In genomic region chr11:78063440-78064181, GRCh38 we compare ENCODE assay signal across 24 cellular contexts. TPM values are rescaled to one million over a fixed set of nuclear protein-coding genes. Genes with fewer than 3 reads are reported as not detected.
DNase-seq lines count a peak whose midpoint lies in the region; ATAC-seq and TF ChIP-seq lines count a peak whose summit lies in the region.
"Had no signal": no experiment of that assay in that cellular context is flagged by ENCODE, and none has a peak within 500 bp of the region (broad histone marks: within the 10 kb centered on the region; RNA-seq: fewer than 3 reads in every experiment).

THRSP (plus strand) TSS chr11:78063861; CDS start chr11:78063882, 21 bp downstream.

- peak within 1 kb of the TSS; percentile 95 for H3K27ac ChIP-seq in parathyroid adenoma
- H3K27ac ChIP-seq: A549, hepatocyte, prostate gland, spleen, upper lobe of left lung had no signal

- no peak for TF ChIP-seq CTCF in parathyroid adenoma (IDR thresholded peaks at IDR 0.05)

- H3K4me3 ChIP-seq in parathyroid adenoma (ENCODE audit: low read depth, low read length), result peak within 1 kb of the TSS; percentile 50
- H3K4me3 ChIP-seq: A549, hepatocyte, prostate gland, spleen, upper lobe of left lung had no signal

- H3K27me3 ChIP-seq in parathyroid adenoma (ENCODE audit: control insufficient read depth, insufficient read depth, low read length), result no peaks in the 10 kb centered on the region
- H3K27me3 ChIP-seq: hepatocyte, spleen, upper lobe of left lung had no signal

- peaks cover 20% of the 10 kb centered on the region for H3K4me1 ChIP-seq in parathyroid adenoma
- H3K4me1 ChIP-seq: A549, prostate gland, spleen had no signal

- no peaks in the 10 kb centered on the region for H3K9me3 ChIP-seq in parathyroid adenoma (ENCODE audit: control insufficient read depth, low read length)
- H3K9me3 ChIP-seq: A549, prostate gland, spleen, upper lobe of left lung had no signal

- DNase-seq in left cardiac atrium (no peak), cardiac septum (ENCODE audit: low spot score) (no peak), kidney tubule cell (ENCODE audit: low spot score) (peak; percentile 41), mucosa of gallbladder (ENCODE audit: low spot score) (no peak), SK-N-DZ (ENCODE audit: low spot score) (no peak), NOMO-1 (lab: John Stamatoyannopoulos, UW; ENCODE audit: unreplicated experiment in 2 of 2) (no peak), CD1c-positive myeloid dendritic cell (ENCODE audit: extremely low spot score) (no peak)
- DNase-seq: activated CD4-positive, alpha-beta T cell treated with anti-CD3 and anti-CD28 coated beads for 4 hours; dermis blood vessel endothelial cell; NCI-H1092; NCI-H524; spleen; stimulated activated CD4-positive, alpha-beta T cell treated with anti-CD3 and anti-CD28 coated beads, Interleukin-4, amount 100 ng/mL, for 4 hours; stimulated activated naive CD8-positive, alpha-beta T cell treated with anti-CD3 and anti-CD28 coated beads, Interleukin-15, amount 100 ng/mL, for 72 hours had no signal

- peak within 1 kb of the TSS; percentile 35 for H3K9ac ChIP-seq in parathyroid adenoma

- intact Hi-C loops in left cardiac atrium (cut with DNase I) (no loop called here), cardiac septum (cut with DNase I) (no loop called here)

- ATAC-seq in left cardiac atrium, result peak in 1 of 2 donors; percentile 48
- ATAC-seq: A549; HCT116; stimulated activated naive CD8-positive, alpha-beta T cell treated with anti-CD3 and anti-CD28 coated beads, Interleukin-15, amount 100 ng/mL, for 72 hours had no signal

- H3K36me3 ChIP-seq in parathyroid adenoma (ENCODE audit: control insufficient read depth, insufficient read depth, low read length), result no peaks in the 10 kb centered on the region
- H3K36me3 ChIP-seq: prostate gland had no signal

- peak within 1 kb of the TSS; percentile 53 for H2AFZ ChIP-seq in parathyroid adenoma
- H2AFZ ChIP-seq: hepatocyte had no signal

- peaks cover 2% of the 10 kb centered on the region for H3K79me2 ChIP-seq in parathyroid adenoma
- H3K79me2 ChIP-seq: hepatocyte had no signal

- H3K4me2 ChIP-seq in parathyroid adenoma (ENCODE audit: low read length), result peak within 1 kb of the TSS; percentile 58
- H3K4me2 ChIP-seq: A549, hepatocyte had no signal

RNA-seq across cellular contexts. Expression of gene THRSP, which starts in this region (rescaled TPM):
- total RNA-seq in left cardiac atrium (10 to 100 TPM; 34.6 to 88.4 TPM), cardiac septum (2.0 TPM), mucosa of gallbladder (not detected)
- not detected in 2 replicates for polyA plus RNA-seq in SK-N-DZ (2014; cell fraction: cytosol; rRNA removed)
- 0.20 TPM in 1 of 2 replicates, not detected in the other for polyA plus RNA-seq in SK-N-DZ (2014; cell fraction: nucleus; rRNA removed)
- total RNA-seq: dermis blood vessel endothelial cell; fibroblast of villous mesenchyme; HT1080; natural killer cell treated with Interleukin-12 subunit alpha and Interleukin-12 subunit beta and Interleukin-15 and Interleukin-18, amount 100 ng/mL, for 72 hours; prostate gland; spleen had no signal
- polyA plus RNA-seq: A549, BJ had no signal

Comparison
In these comparisons a context has a peak if more than half of its experiments do, and no peak if none do; other contexts are left out.
1. RNA of gene THRSP (total RNA-seq): 34.6 to 88.4 TPM in left cardiac atrium; 2.0 TPM in cardiac septum (single experiment) and not detected in mucosa of gallbladder (single experiment); every median in the first group is over 10 times any median in the second.